Comparison of ENCODE assay signal across 24 cellular contexts in the genomic region with DNA sequence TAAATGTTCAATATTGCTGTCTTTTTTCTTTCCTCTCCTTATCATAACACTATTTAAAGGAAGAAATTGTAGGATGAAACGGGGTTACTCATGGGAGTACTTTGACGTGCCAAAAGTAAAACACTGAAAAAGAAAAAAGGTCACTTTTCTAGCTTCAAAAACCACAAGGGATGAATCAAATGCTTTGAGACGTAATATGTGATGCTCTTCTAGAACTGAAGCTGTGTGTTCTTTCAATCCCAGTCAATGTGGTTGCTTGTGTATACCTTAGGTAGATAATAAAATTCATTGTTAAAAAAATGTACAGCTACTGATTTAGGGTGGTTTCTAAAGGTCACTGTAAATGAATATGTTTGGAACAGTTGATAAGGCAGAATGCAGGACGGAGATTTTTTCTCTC.
"Had no signal": no experiment of that assay in that cellular context is flagged by ENCODE, and none has a peak within 500 bp of the region (broad histone marks: within the 10 kb centered on the region; RNA-seq: fewer than 3 reads in every experiment).

No MANE protein-coding gene starts in this region.

- ATAC-seq: activated T-helper 17 cell treated with anti-CD3 and anti-CD28 coated beads, Interleukin-2, amount 50 U/mL, for 72 hours; T-cell had no signal

- H3K9me3 ChIP-seq: MG63 had no signal

- H3K4me3 ChIP-seq: MG63, SK-N-MC had no signal

- DNase-seq: activated B cell treated with CpG ODN at 0.5 μM for 24 hours; activated CD4-positive, alpha-beta memory T cell treated with anti-CD3 and anti-CD28 coated beads, Interleukin-2, amount 10 ng/mL, durations not matched to agents 7 days and 5 days; activated CD4-positive, alpha-beta T cell treated with anti-CD3 and anti-CD28 coated beads for 1 hour; activated CD4-positive, alpha-beta T cell treated with anti-CD3 and anti-CD28 coated beads, Interleukin-2, amount 50 U/mL, for 1 hour; activated gamma-delta T cell; activated naive CD4-positive, alpha-beta T cell treated with anti-CD3 and anti-CD28 coated beads for 36 hours; activated T-cell treated with anti-CD3 and anti-CD28 coated beads for 4 hours; activated T-cell treated with anti-CD3 and anti-CD28 coated beads, Interleukin-2, amount 50 U/mL, for 48 hours; central memory CD4-positive, alpha-beta T cell; MG63; MV-4-11; NCI-H1092 treated with DMSO at 0.1 percent for 48 hours; NCI-H1417 treated with DMSO at 0.1 percent for 48 hours; NCI-H1694 treated with DMSO at 0.1 percent for 48 hours; NCI-H2029 treated with DMSO at 0.1 percent for 48 hours; NCI-H446; NCI-H524; PC-9; SHP77 treated with DMSO at 0.1 percent for 48 hours; T-cell; T-helper 2 cell; T1000 had no signal

- H3K27me3 ChIP-seq: MG63 had no signal

- H3K27ac ChIP-seq: PC-9, SK-N-MC had no signal

- H3K36me3 ChIP-seq: MG63 had no signal
